ENCODE assay signal across 19 cellular contexts in the genomic region with DNA sequence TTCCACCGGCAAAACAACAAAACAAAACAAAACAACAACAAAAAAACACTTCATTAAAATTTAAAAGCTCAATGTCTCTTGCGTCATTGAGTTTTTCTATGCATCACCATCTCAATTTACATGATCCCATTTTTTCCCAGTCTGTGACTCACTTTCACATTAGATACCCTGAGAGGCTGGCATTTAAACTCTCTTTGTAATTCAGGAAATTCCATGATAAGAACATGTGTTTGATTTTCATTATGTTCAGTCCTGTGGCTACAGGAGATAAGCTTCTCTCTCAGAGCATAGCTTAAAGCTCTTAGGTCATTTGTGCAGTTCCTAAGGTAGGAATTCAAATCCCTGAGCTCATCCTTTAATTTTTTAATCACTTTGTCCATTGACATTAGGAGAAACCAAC.
DNase-seq lines count a peak whose midpoint lies in the region; ATAC-seq, FAIRE-seq and TF ChIP-seq lines count a peak whose summit lies in the region.
"Had no signal": no experiment of that assay in that cellular context is flagged by ENCODE, and none has a peak within 500 bp of the region (broad histone marks: within the 10 kb centered on the region; RNA-seq: fewer than 3 reads in every experiment).

No MANE protein-coding gene starts in this region.

- H3K9me3 Mint-ChIP-seq in astrocyte (ENCODE audit: unreplicated experiment) (no peaks in the 10 kb centered on the region), endothelial cell (ENCODE audit: unreplicated experiment) (no peaks in the 10 kb centered on the region), chondrocyte (ENCODE audit: low read depth) (peaks cover 29% of the 10 kb centered on the region)
- H3K9me3 Mint-ChIP-seq: CD4-positive, alpha-beta T cell had no signal

- POLR2A ChIA-PET in endothelial cell of umbilical vein (lab: Charles Lee), result no interaction called here

- CTCF ChIA-PET in endothelial cell of umbilical vein (lab: Charles Lee), result no interaction called here

- H3K27me3 ChIP-seq in astrocyte (ENCODE audit: insufficient read depth, low read length) (no peaks in the 10 kb centered on the region), endothelial cell of umbilical vein (ENCODE audit: control insufficient read depth in 2 of 2, insufficient read depth in 2 of 2, low read length in 2 of 2) (no peaks in the 10 kb centered on the region)
- H3K27me3 ChIP-seq: BE2C had no signal

- FAIRE-seq in astrocyte (lab: Jason Lieb, UNC), result peak; percentile 82
- peak; percentile 55 for FAIRE-seq in endothelial cell of umbilical vein (lab: Jason Lieb, UNC)
- FAIRE-seq: A204.1, D721Med, GM12892, H1 had no signal

- H3K4me3 ChIP-seq in astrocyte (ENCODE audit: insufficient read depth, low read depth, low read length), result no peak overlapping the region
- H3K4me3 ChIP-seq in endothelial cell of umbilical vein (replicated peaks in 1 of 3; ENCODE audit: insufficient read depth in 1 of 3, low read depth in 1 of 3, low read length in 3 of 3), result no peak overlapping the region
- no peak overlapping the region for H3K4me3 ChIP-seq in fibroblast of villous mesenchyme (ENCODE audit: low read depth, low read length)

- no TSS peak for BruUV-seq in endothelial cell of umbilical vein (replicated peaks; lab: Mats Ljungman, UMichigan)

- ATAC-seq in HG03565 (IDR thresholded peaks at IDR 0.05; ENCODE audit: unreplicated experiment), result no peak

- intact Hi-C loops in endothelial cell of umbilical vein (cut with micrococcal nuclease), result no loop called here

- no peaks in the 10 kb centered on the region for H3K4me1 Mint-ChIP-seq in astrocyte (ENCODE audit: low read depth, unreplicated experiment)
- H3K4me1 Mint-ChIP-seq in endothelial cell (ENCODE audit: unreplicated experiment), result no peaks in the 10 kb centered on the region
- no peaks in the 10 kb centered on the region for H3K4me1 Mint-ChIP-seq in chondrocyte (ENCODE audit: low read depth)

- H3K9ac ChIP-seq in astrocyte (ENCODE audit: low read length) (no peak overlapping the region), endothelial cell of umbilical vein (replicated peaks; ENCODE audit: extremely low read depth, insufficient read depth, low read length) (no peak overlapping the region)

- in situ Hi-C loops in GM13976 (cut with MboI; ENCODE audit: low sequenced_read_pairs, unreplicated experiment), result loop anchor here (25.0 kb wide), 1 partner anchor 129 kb away; no protein-coding TSS in a partner anchor

- H3K79me2 ChIP-seq in astrocyte (ENCODE audit: insufficient read depth, low read length), result no peaks in the 10 kb centered on the region
- no peaks in the 10 kb centered on the region for H3K79me2 ChIP-seq in endothelial cell of umbilical vein (ENCODE audit: control insufficient read depth, insufficient read depth, low read length)

- dilution Hi-C loops in endothelial cell of umbilical vein (cut with MboI; ENCODE audit: extremely low pct_ligation_motif_present, low sequenced_read_pairs), result no loop called here

- DNase-seq in NCI-H226 (peak; percentile 63), astrocyte (ENCODE audit: low read depth) (no peak), endothelial cell of umbilical vein (ENCODE audit: low read depth, low spot score) (peak; percentile 49), fibroblast of villous mesenchyme (ENCODE audit: low read depth) (peak; percentile 2), endothelial cell (ENCODE audit: low spot score) (no peak), chondrocyte (ENCODE audit: low spot score) (no peak), GM13976 (ENCODE audit: low spot score) (no peak)
- DNase-seq: ACHN; BE2C; C1 segment of cervical spinal cord; Caco-2; CD4-positive, alpha-beta T cell; GDM1; H9 had no signal

- H3K9me1 ChIP-seq in endothelial cell of umbilical vein (replicated peaks; ENCODE audit: control insufficient read depth, extremely low read depth, insufficient read depth, low read length), result no peaks in the 10 kb centered on the region

- no peak overlapping the region for H3K27ac Mint-ChIP-seq in astrocyte (ENCODE audit: unreplicated experiment)
- H3K27ac Mint-ChIP-seq in endothelial cell (ENCODE audit: unreplicated experiment), result no peak overlapping the region
- H3K27ac Mint-ChIP-seq in chondrocyte (ENCODE audit: unreplicated experiment), result no peak overlapping the region
- H3K27ac Mint-ChIP-seq: CD4-positive, alpha-beta T cell; H9 had no signal

- no peak overlapping the region for H3K4me3 Mint-ChIP-seq in astrocyte (ENCODE audit: unreplicated experiment)
- no peak overlapping the region for H3K4me3 Mint-ChIP-seq in endothelial cell (ENCODE audit: unreplicated experiment)
- H3K4me3 Mint-ChIP-seq in chondrocyte (ENCODE audit: unreplicated experiment), result no peak overlapping the region
- H3K4me3 Mint-ChIP-seq: CD4-positive, alpha-beta T cell; H9 had no signal

- TF ChIP-seq POLR2A in endothelial cell of umbilical vein (IDR thresholded peaks at IDR 0.05; ENCODE audit: low read depth, low read length), result no peak

- H4K20me1 ChIP-seq in astrocyte (ENCODE audit: insufficient read depth, low read length) (no peaks in the 10 kb centered on the region), endothelial cell of umbilical vein (replicated peaks; ENCODE audit: control insufficient read depth, extremely low read depth, insufficient read depth, low read length) (no peaks in the 10 kb centered on the region)

- H3K36me3 ChIP-seq in astrocyte (ENCODE audit: insufficient read depth, low read length) (no peaks in the 10 kb centered on the region), endothelial cell of umbilical vein (ENCODE audit: control insufficient read depth in 2 of 2, extremely low read depth in 1 of 2, insufficient read depth in 2 of 2, low read length in 2 of 2) (no peaks in the 10 kb centered on the region)
- H3K36me3 ChIP-seq: BE2C had no signal

- H3K27ac ChIP-seq in astrocyte (ENCODE audit: low read depth, low read length), result no peak overlapping the region
- H3K27ac ChIP-seq in endothelial cell of umbilical vein (ENCODE audit: insufficient read depth, low read depth, low read length), result no peak overlapping the region

- H3K9me3 ChIP-seq in astrocyte (ENCODE audit: insufficient read depth, low read depth, low read length) (no peaks in the 10 kb centered on the region), endothelial cell of umbilical vein (replicated peaks; ENCODE audit: control insufficient read depth, insufficient read depth, low read length) (no peaks in the 10 kb centered on the region)
- H3K9me3 ChIP-seq: BE2C, Caco-2 had no signal

- no peak overlapping the region for H2AFZ ChIP-seq in astrocyte (ENCODE audit: low read depth, low read length)
- no peak overlapping the region for H2AFZ ChIP-seq in endothelial cell of umbilical vein (ENCODE audit: low read depth, low read length)

- H3K36me3 Mint-ChIP-seq in astrocyte (ENCODE audit: low read depth, unreplicated experiment) (no peaks in the 10 kb centered on the region), endothelial cell (ENCODE audit: low read depth, unreplicated experiment) (no peaks in the 10 kb centered on the region), chondrocyte (ENCODE audit: low read depth) (peaks cover 2% of the 10 kb centered on the region)

- H3K27me3 Mint-ChIP-seq in astrocyte (ENCODE audit: low read depth, unreplicated experiment) (no peaks in the 10 kb centered on the region), endothelial cell (ENCODE audit: unreplicated experiment) (no peaks in the 10 kb centered on the region), chondrocyte (ENCODE audit: low read depth) (no peaks in the 10 kb centered on the region)
- H3K27me3 Mint-ChIP-seq: CD4-positive, alpha-beta T cell had no signal

- H3K4me1 ChIP-seq in astrocyte (ENCODE audit: insufficient read depth, low read length) (no peaks in the 10 kb centered on the region), endothelial cell of umbilical vein (ENCODE audit: control insufficient read depth, extremely low read depth, insufficient read depth, low read length) (no peaks in the 10 kb centered on the region)
- H3K4me1 ChIP-seq: BE2C, Caco-2 had no signal

- H3K4me2 ChIP-seq in astrocyte (ENCODE audit: low read length) (no peak overlapping the region), endothelial cell of umbilical vein (ENCODE audit: insufficient read depth, low read length) (no peak overlapping the region)

- TF ChIP-seq CTCF in astrocyte (IDR thresholded peaks at IDR 0.05; ENCODE audit: insufficient read depth, low read depth, low read length), result no peak
- no peak for TF ChIP-seq CTCF in endothelial cell of umbilical vein (IDR thresholded peaks at IDR 0.05; ENCODE audit: extremely low read depth in 1 of 2, insufficient read depth in 1 of 2, low read depth in 1 of 2, low read length in 2 of 2)
- no peak for TF ChIP-seq CTCF in fibroblast of villous mesenchyme (IDR thresholded peaks at IDR 0.05; ENCODE audit: insufficient read depth, low read depth, low read length)
- TF ChIP-seq CTCF in endothelial cell (IDR thresholded peaks at IDR 0.05; ENCODE audit: unreplicated experiment), result no peak
- no peak for TF ChIP-seq CTCF in chondrocyte (IDR thresholded peaks at IDR 0.05)
- TF ChIP-seq CTCF in GM13976 (IDR thresholded peaks at IDR 0.05; ENCODE audit: borderline replicate concordance, control extremely low read depth, extremely low read depth, insufficient read depth, missing control alignments), result no peak

TF ChIP-seq in endothelial cell of umbilical vein, 7 proteins besides CTCF, POLR2A, EP300 and RAD21:
- TF ChIP-seq GATA2 (IDR thresholded peaks at IDR 0.05; ENCODE audit: insufficient read depth, insufficient read length, low read depth, low read length), result no peak
- TF ChIP-seq, protein P1, sequence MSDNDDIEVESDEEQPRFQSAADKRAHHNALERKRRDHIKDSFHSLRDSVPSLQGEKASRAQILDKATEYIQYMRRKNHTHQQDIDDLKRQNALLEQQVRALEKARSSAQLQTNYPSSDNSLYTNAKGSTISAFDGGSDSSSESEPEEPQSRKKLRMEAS (IDR thresholded peaks at IDR 0.05; ENCODE audit: insufficient read depth, insufficient read length), result no peak

Comparison
In these comparisons a context has a peak if more than half of its experiments do, and no peak if none do; other contexts are left out.
1. DNase-seq: peak in NCI-H226 (single experiment), endothelial cell of umbilical vein (single experiment) and fibroblast of villous mesenchyme (single experiment); none in astrocyte (single experiment), endothelial cell (single experiment), chondrocyte (single experiment) and GM13976 (single experiment).